20 cellular contexts compared by ENCODE assay signal in the genomic region with DNA sequence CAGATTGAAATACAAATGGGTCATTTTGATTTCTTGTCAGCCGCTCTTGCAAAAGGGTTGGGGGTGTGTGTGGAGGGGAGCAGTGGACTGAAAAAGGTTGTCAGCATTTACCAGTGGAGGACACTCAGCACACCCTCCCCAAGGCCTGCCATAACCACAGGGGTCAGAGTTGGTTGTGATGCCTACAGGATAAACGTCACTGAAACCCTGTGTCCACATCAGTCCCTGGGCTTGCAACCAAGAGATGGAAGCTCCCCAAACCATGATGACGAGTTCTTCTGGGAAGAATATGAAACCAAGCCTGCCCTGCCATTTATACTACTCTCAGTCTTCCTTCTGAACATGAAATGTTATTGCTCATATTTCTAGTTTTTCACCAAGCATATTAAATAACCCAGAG. TPM values are rescaled to one million over a fixed set of nuclear protein-coding genes. Genes with fewer than 3 reads are reported as not detected.
DNase-seq lines count a peak whose midpoint lies in the region; TF ChIP-seq lines count a peak whose summit lies in the region.
"Had no signal": no experiment of that assay in that cellular context is flagged by ENCODE, and none has a peak within 500 bp of the region (broad histone marks: within the 10 kb centered on the region; RNA-seq: fewer than 3 reads in every experiment).

No MANE protein-coding gene starts in this region.

- TF ChIP-seq CTCF in AG04450 (IDR thresholded peaks at IDR 0.05; ENCODE audit: low read depth, low read length), result no peak
- no peak for TF ChIP-seq CTCF in astrocyte of the cerebellum (IDR thresholded peaks at IDR 0.05; ENCODE audit: low read depth, low read length, missing control alignments)
- no peak for TF ChIP-seq CTCF in foreskin fibroblast (IDR thresholded peaks at IDR 0.05; ENCODE audit: low read depth, low read length)
- TF ChIP-seq CTCF in sigmoid colon (IDR thresholded peaks at IDR 0.05), result no peak

- no peaks in the 10 kb centered on the region for H3K27me3 ChIP-seq in AG04450 (ENCODE audit: control insufficient read depth, insufficient read depth, low read length)
- H3K27me3 ChIP-seq in GM23248 (replicated peaks; ENCODE audit: insufficient read depth), result no peaks in the 10 kb centered on the region
- no peaks in the 10 kb centered on the region for H3K27me3 ChIP-seq in sigmoid colon
- H3K27me3 ChIP-seq: esophagus muscularis mucosa, heart left ventricle, pancreas, right lobe of liver had no signal

- POLR2A ChIA-PET in AG04450 (lab: Yijun Ruan, JAX), result no interaction called here

- DNase-seq in AG04450 (ENCODE audit: low read depth, low spot score) (peak; percentile 21), GM23248 (peak; percentile 84), astrocyte of the cerebellum (ENCODE audit: low read depth) (peak; percentile 52), foreskin fibroblast (peak; percentile 20 to 22), NCI-H510A (lab: John Stamatoyannopoulos, UW) (no peak), T-helper 1 cell (no peak), OCI-M2 (lab: John Stamatoyannopoulos, UW; ENCODE audit: unreplicated experiment) (no peak), sigmoid colon (no peak)
- DNase-seq: activated CD4-positive, alpha-beta T cell treated with anti-CD3 and anti-CD28 coated beads for 36 hours; effector CD8-positive, alpha-beta T cell; H9; heart left ventricle; KG1; left colon; naive thymus-derived CD4-positive, alpha-beta T cell; NCI-H1694 treated with DMSO at 0.1 percent for 48 hours; NCI-H69; pancreas; right lobe of liver had no signal

- CTCF ChIA-PET in AG04450 (lab: Charles Lee), result interaction anchor here (2.1 kb wide), 1 partner anchor 12 kb away, joined by 11 read pairs; no protein-coding TSS in a partner anchor

- no peaks in the 10 kb centered on the region for H3K9me2 ChIP-seq in GM23248 (ENCODE audit: insufficient read depth)

- 34 to 52% methylated on average over 3 of the region's 3 CpGs for WGBS in GM23248 (ENCODE audit: low coverage in 1 of 2, low lambda C conversion rate in 2 of 2, missing lambda C conversion rate in 2 of 2), 2 experiments
- WGBS in sigmoid colon, 2 donors, result 80 to 83% methylated on average over 3 of the region's 3 CpGs

- in situ Hi-C loops in GM23248 (cut with MboI), result no loop called here
- in situ Hi-C loops in astrocyte of the cerebellum (cut with HindIII; ENCODE audit: low sequenced_read_pairs), result no loop called here

- no peak for TF ChIP-seq POLR2A in sigmoid colon (IDR thresholded peaks at IDR 0.05)

- no peak for TF ChIP-seq EP300 in sigmoid colon (IDR thresholded peaks at IDR 0.05)

- H3K36me3 ChIP-seq in GM23248 (ENCODE audit: low read depth), result no peaks in the 10 kb centered on the region
- no peaks in the 10 kb centered on the region for H3K36me3 ChIP-seq in sigmoid colon

- H4K20me1 ChIP-seq in GM23248 (ENCODE audit: insufficient read depth), result no peaks in the 10 kb centered on the region

- peaks cover 4% of the 10 kb centered on the region; the same call in 1 of the 2 replicates for H3K4me1 ChIP-seq in GM23248 (ENCODE audit: insufficient read depth)
- no peaks in the 10 kb centered on the region for H3K4me1 ChIP-seq in sigmoid colon
- H3K4me1 ChIP-seq: pancreas, right lobe of liver had no signal

- H2AFZ ChIP-seq in GM23248, result peak overlapping the region; percentile 39; the same call in 1 of the 2 replicates

- H3K9ac ChIP-seq in GM23248, result no peak overlapping the region

- H3K4me3 ChIP-seq in AG04450 (ENCODE audit: low read depth, low read length) (no peak overlapping the region), GM23248 (no peak overlapping the region), astrocyte of the cerebellum (ENCODE audit: low read depth, low read length) (no peak overlapping the region), foreskin fibroblast (ENCODE audit: low read depth in 1 of 2, low read length in 2 of 2) (no peak overlapping the region), sigmoid colon (no peak overlapping the region)
- H3K4me3 ChIP-seq: esophagus muscularis mucosa, heart left ventricle, pancreas, right lobe of liver had no signal

- intact Hi-C loops in sigmoid colon (cut with DNase I), result no loop called here

- H3K27ac ChIP-seq in AG04450 (ENCODE audit: low read depth, low read length) (no peak overlapping the region), GM23248 (peak overlapping the region; percentile 55), sigmoid colon (no peak overlapping the region)
- H3K27ac ChIP-seq: esophagus muscularis mucosa, heart left ventricle, pancreas, right lobe of liver had no signal

- 0 out of 2 replicates have a peak, but pooled peaks cover 8% of the 10 kb centered on the region for H3F3A ChIP-seq in GM23248 (ENCODE audit: insufficient read depth)

- H3K4me2 ChIP-seq in GM23248 (ENCODE audit: unreplicated experiment), result peak overlapping the region; percentile 22

- H3K79me2 ChIP-seq in GM23248 (ENCODE audit: insufficient read depth), result no peaks in the 10 kb centered on the region

- H3K9me3 ChIP-seq in AG04450 (ENCODE audit: control insufficient read depth, insufficient read depth, low read length) (no peaks in the 10 kb centered on the region), GM23248 (ENCODE audit: low read depth) (no peaks in the 10 kb centered on the region), sigmoid colon (no peaks in the 10 kb centered on the region)
- H3K9me3 ChIP-seq: esophagus muscularis mucosa, heart left ventricle, pancreas, right lobe of liver had no signal

RNA-seq across cellular contexts. Expression of a gene that starts 54.0 kb away (rescaled TPM):
- polyA plus RNA-seq in AG04450 (2011; rRNA removed) (25.3 and 27.9 TPM in 2 replicates), GM23248 (2016; fragmentation: Nextera tagmentation; extraction: Ambion mirVana) (37.9 and 38.7 TPM in 2 replicates), sigmoid colon (10 to 100 TPM; 18.0 to 25.1 (median 20.3) TPM)
- 27.6 and 34.0 TPM in 2 replicates for polyA minus RNA-seq in AG04450 (2011; rRNA and poly(A)+ RNA removed)
- total RNA-seq in GM23248 (2014; rRNA removed; shearing (Covaris generic)), result 18.0 and 29.8 TPM in 2 replicates
- 10 to 100 TPM; 16.7 to 22.4 (median 19.8) TPM for total RNA-seq in sigmoid colon

Comparison
In these comparisons a context has a peak if more than half of its experiments do, and no peak if none do; other contexts are left out.
1. DNase-seq: peak in AG04450 (single experiment), GM23248 (single experiment), astrocyte of the cerebellum (single experiment) and foreskin fibroblast (2 of 2); none in NCI-H510A (single experiment), T-helper 1 cell (0 of 5), OCI-M2 (single experiment) and sigmoid colon (single experiment).